8 cellular contexts compared by ENCODE assay signal in genomic region chr11:85626496-85626895, GRCh38. TPM values are rescaled to one million over a fixed set of nuclear protein-coding genes. Genes with fewer than 3 reads are reported as not detected.
DNase-seq lines count a peak whose midpoint lies in the region; ATAC-seq and TF ChIP-seq lines count a peak whose summit lies in the region.

No MANE protein-coding gene starts in this region.

- peak overlapping the region; percentile 75 for H3K4me3 ChIP-seq in AG10803 (ENCODE audit: low read length)
- peak overlapping the region; percentile 92 for H3K4me3 ChIP-seq in HUES64 (ENCODE audit: low read length)
- peak overlapping the region in 2 of 4 donors; percentile 65 to 79 for H3K4me3 ChIP-seq in adrenal gland
- peak overlapping the region; percentile 78 to 100 for H3K4me3 ChIP-seq in muscle layer of duodenum (ENCODE audit: low read depth in 1 of 2, low read length in 2 of 2)

- no peaks in the 10 kb centered on the region for H3K9me3 ChIP-seq in HUES64 (ENCODE audit: insufficient read depth, low read depth, low read length)
- no peaks in the 10 kb centered on the region for H3K9me3 ChIP-seq in adrenal gland (replicated peaks in 1 of 3)
- no peaks in the 10 kb centered on the region for H3K9me3 ChIP-seq in muscle layer of duodenum (ENCODE audit: control insufficient read depth in 1 of 2, low read length in 2 of 2)

- ATAC-seq in HG03159 (IDR thresholded peaks at IDR 0.05; ENCODE audit: unreplicated experiment): no peak
- ATAC-seq in GM21723 (IDR thresholded peaks at IDR 0.05; ENCODE audit: unreplicated experiment): no peak

- H3K27ac ChIP-seq in HUES64 (ENCODE audit: low read depth, low read length) (no peak overlapping the region), adrenal gland (peak overlapping the region in 1 of 5 donors; percentile 77), muscle layer of duodenum (ENCODE audit: low read length) (peak overlapping the region; percentile 88)

- TF ChIP-seq CTCF in AG10803 (conservative IDR thresholded peaks at IDR 0.05; ENCODE audit: low read length) (no peak), adrenal gland (IDR thresholded peaks at IDR 0.05) (no peak)

- no peak overlapping the region for H3K9ac ChIP-seq in HUES64 (ENCODE audit: low read depth, low read length)

- H3K4me1 ChIP-seq in HUES64 (ENCODE audit: insufficient read depth, low read length) (peaks cover 14% of the 10 kb centered on the region), adrenal gland (replicated peaks in 1 of 2) (peaks cover 10 to 35% of the 10 kb centered on the region in 2 donors), muscle layer of duodenum (ENCODE audit: control insufficient read depth in 1 of 2, insufficient read depth in 2 of 2, low read length in 2 of 2) (peaks cover 5 to 22% of the 10 kb centered on the region in 2 donors)

- no peak for DNase-seq in AG10803 (ENCODE audit: low read depth)
- DNase-seq in adrenal gland: peak in 5 of 7 donors; percentile 5 to 43 (median 26)
- no peak for DNase-seq in iPS-NIHi7 (ENCODE audit: extremely low spot score)
- no peak for DNase-seq in NCI-H146 (lab: John Stamatoyannopoulos, UW)

- TF ChIP-seq POLR2A in adrenal gland (IDR thresholded peaks at IDR 0.05): no peak

- H3K27me3 ChIP-seq in HUES64 (ENCODE audit: insufficient read depth, low read length) (no peaks in the 10 kb centered on the region), adrenal gland (no peaks in the 10 kb centered on the region), muscle layer of duodenum (ENCODE audit: low read depth, low read length) (no peaks in the 10 kb centered on the region)

- WGBS in HUES64: 50% methylated on average over 1 of the region's 2 CpGs
- 33 to 55% (median 45%) methylated on average over 2 of the region's 2 CpGs for WGBS in adrenal gland, 4 donors

- intact Hi-C loops in adrenal gland (cut with DNase I): loop anchor here in 1 of 2 donors (5.0 kb wide), 1 partner anchor 36 kb away; no protein-coding TSS in a partner anchor

- H3K36me3 ChIP-seq in HUES64 (ENCODE audit: insufficient read depth, low read length) (peaks cover 17% of the 10 kb centered on the region), adrenal gland (replicated peaks in 1 of 2) (no peaks in the 10 kb centered on the region), muscle layer of duodenum (ENCODE audit: control insufficient read depth in 1 of 2, insufficient read depth in 2 of 2, low read length in 2 of 2) (peaks cover 0 to 7% of the 10 kb centered on the region in 2 donors)

RNA-seq across cellular contexts. Expression of gene DLG2, which starts 0.6 kb away (rescaled TPM):
- polyA plus RNA-seq in HUES64 (2013, experiment 1 of 2): 4.2 TPM
- 4.4 TPM for polyA plus RNA-seq in HUES64 (2013, experiment 2 of 2)
- 100 to 1,000 TPM in 1 of 8 donors, 10 to 100 TPM in 7; 28.4 to 101 (median 50.2) TPM for total RNA-seq in adrenal gland
- 10 to 100 TPM in 2 of 3 donors, 1 to 10 TPM in 1; 8.3 to 14.4 (median 11.1) TPM for polyA plus RNA-seq in adrenal gland

RNA-seq across cellular contexts. Expression of gene TMEM126B, which starts 1.9 kb away (rescaled TPM):
- polyA plus RNA-seq in HUES64 (2013, experiment 1 of 2): 82.7 TPM
- 78.0 TPM for polyA plus RNA-seq in HUES64 (2013, experiment 2 of 2)
- 10 to 100 TPM; 39.9 to 96.4 (median 53.6) TPM for total RNA-seq in adrenal gland
- polyA plus RNA-seq in adrenal gland: 100 to 1,000 TPM in 1 of 3 donors, 10 to 100 TPM in 2; 62.8 to 125 (median 90.8) TPM

RNA-seq across cellular contexts. Expression of gene TMEM126A, which starts 21.3 kb away (rescaled TPM):
- polyA plus RNA-seq in HUES64 (2013, experiment 1 of 2): 36.9 TPM
- polyA plus RNA-seq in HUES64 (2013, experiment 2 of 2): 35.9 TPM
- total RNA-seq in adrenal gland: 10 to 100 TPM; 16.4 to 62.6 (median 34.8) TPM
- 10 to 100 TPM; 49.3 to 62.1 (median 51.9) TPM for polyA plus RNA-seq in adrenal gland

RNA-seq across cellular contexts. Expression of gene CREBZF, which starts 38.4 kb away (rescaled TPM):
- polyA plus RNA-seq in HUES64 (2013, experiment 1 of 2): 28.6 TPM
- 23.3 TPM for polyA plus RNA-seq in HUES64 (2013, experiment 2 of 2)
- 10 to 100 TPM; 18.2 to 65.9 (median 38.2) TPM for total RNA-seq in adrenal gland
- 10 to 100 TPM; 15.8 to 50.0 (median 32.0) TPM for polyA plus RNA-seq in adrenal gland

RNA-seq across cellular contexts. Expression of gene CCDC89, which starts 59.5 kb away (rescaled TPM):
- polyA plus RNA-seq in HUES64 (2013, experiment 1 of 2): not detected
- 0.19 TPM for polyA plus RNA-seq in HUES64 (2013, experiment 2 of 2)
- 1 to 10 TPM in 6 of 8 donors, under 1 TPM in 1, not detected in 1; 0.66 to 2.3 (median 1.8) TPM for total RNA-seq in adrenal gland
- under 1 TPM; 0.61 to 0.99 (median 0.64) TPM for polyA plus RNA-seq in adrenal gland

Comparison
In these comparisons a context has a peak if more than half of its experiments do, and no peak if none do; other contexts are left out.
1. DNase-seq: peak in adrenal gland (5 of 7); none in AG10803 (single experiment), iPS-NIHi7 (single experiment) and NCI-H146 (single experiment).